8 cellular contexts compared by ENCODE assay signal in genomic region chr16:67878232-67878631, GRCh38.
"Had no signal": no experiment of that assay in that cellular context is flagged by ENCODE, and none has a peak within 500 bp of the region (broad histone marks: within the 10 kb centered on the region; RNA-seq: fewer than 3 reads in every experiment).

No MANE protein-coding gene starts in this region.

- ATAC-seq: GM23338 had no signal

- FAIRE-seq: H1, H54, HTR-8/SVneo had no signal

- H3K27me3 Mint-ChIP-seq: IgD-negative memory B cell had no signal

- H3K4me3 Mint-ChIP-seq: GM23338, HFFc6 had no signal

- DNase-seq: H9, HCEC 1CT, HFFc6 had no signal

- H3K9me3 Mint-ChIP-seq: GM23338, H9, HFFc6, IgD-negative memory B cell had no signal

- H3K27ac Mint-ChIP-seq: GM23338, H9, HFFc6, IgD-negative memory B cell had no signal

- H2AFZ ChIP-seq: GM23338 had no signal

- H3K4me3 ChIP-seq: GM23338 had no signal

- H3K4me2 ChIP-seq: GM23338 had no signal
